Comparison of ENCODE assay signal across 8 cellular contexts in genomic region chr16:228917-229730, GRCh38. TPM values are rescaled to one million over a fixed set of nuclear protein-coding genes. Genes with fewer than 3 reads are reported as not detected.
A peak's percentile ranks its signal among the peaks of the same experiment; 100 is the strongest.
DNase-seq lines count a peak whose midpoint lies in the region; ATAC-seq lines count a peak whose summit lies in the region.

Gene LUC7L (minus strand): TSS chr16:229449. CDS start chr16:229339, 110 bp downstream.

- H3K36me3 Mint-ChIP-seq in naive B cell: no peaks in the 10 kb centered on the region
- peaks cover 14% of the 10 kb centered on the region for H3K36me3 Mint-ChIP-seq in stimulated activated memory B cell treated with anti-CD40 and anti-IgM and Interleukin-4, amounts not matched to agents 10 μg/mL and 1 μg/mL and 100 μg/mL, for 72 hours

- peaks cover 24% of the 10 kb centered on the region for H4K20me1 ChIP-seq in Karpas-422 (ENCODE audit: insufficient read depth, low read depth, low read length)

- peak within 1 kb of the TSS; percentile 80 to 95 (median 90) for H3K4me3 Mint-ChIP-seq in naive B cell
- peak within 1 kb of the TSS; percentile 90 for H3K4me3 Mint-ChIP-seq in stimulated activated memory B cell treated with anti-CD40 and anti-IgM and Interleukin-4, amounts not matched to agents 10 μg/mL and 1 μg/mL and 100 μg/mL, for 72 hours

- peak within 1 kb of the TSS; percentile 97 for H3K4me2 ChIP-seq in Karpas-422 (ENCODE audit: low read depth, low read length, poor library complexity, severe bottlenecking)

- no peaks in the 10 kb centered on the region for H3K9me3 Mint-ChIP-seq in naive B cell
- no peaks in the 10 kb centered on the region for H3K9me3 Mint-ChIP-seq in stimulated activated memory B cell treated with anti-CD40 and anti-IgM and Interleukin-4, amounts not matched to agents 10 μg/mL and 1 μg/mL and 100 μg/mL, for 72 hours

- peak within 1 kb of the TSS; percentile 92 to 98 (median 93) for H3K27ac Mint-ChIP-seq in naive B cell
- peak within 1 kb of the TSS; percentile 93 for H3K27ac Mint-ChIP-seq in stimulated activated memory B cell treated with anti-CD40 and anti-IgM and Interleukin-4, amounts not matched to agents 10 μg/mL and 1 μg/mL and 100 μg/mL, for 72 hours

- peak within 1 kb of the TSS; percentile 14; the same call in 1 of the 2 replicates for H2AFZ ChIP-seq in Karpas-422 (ENCODE audit: low read length)

- H3K4me1 Mint-ChIP-seq in naive B cell: peaks cover 13 to 24% (median 23%) of the 10 kb centered on the region in 3 donors
- H3K4me1 Mint-ChIP-seq in stimulated activated memory B cell treated with anti-CD40 and anti-IgM and Interleukin-4, amounts not matched to agents 10 μg/mL and 1 μg/mL and 100 μg/mL, for 72 hours: peaks cover 30% of the 10 kb centered on the region

- peaks cover 29% of the 10 kb centered on the region for H3K36me3 ChIP-seq in Karpas-422 (ENCODE audit: insufficient read depth, low read length)

- ATAC-seq in GM21786 (IDR thresholded peaks at IDR 0.05; ENCODE audit: unreplicated experiment) (peak; percentile 81), naive B cell (ENCODE audit: low read depth in 2 of 2) (peak; percentile 89 to 90)
- peak; percentile 96 for ATAC-seq in stimulated activated memory B cell treated with anti-CD40 and anti-IgM and Interleukin-4, amounts not matched to agents 10 μg/mL and 1 μg/mL and 100 μg/mL, for 72 hours

- H3K4me1 ChIP-seq in Karpas-422 (ENCODE audit: low read length): peaks cover 24% of the 10 kb centered on the region

- no peaks in the 10 kb centered on the region for H3K9me2 ChIP-seq in Karpas-422 (replicated peaks; ENCODE audit: insufficient read depth, low read length)

- DNase-seq in DMS79 (lab: John Stamatoyannopoulos, UW) (peak; percentile 75), Karpas-422 (peak; percentile 95), RPMI8226 (peak; percentile 93), fibroblast of gingiva (ENCODE audit: low read depth) (peak; percentile 80), naive B cell (peak; percentile 89)
- peak; percentile 68 to 76 for DNase-seq in activated T-helper 1 cell treated with anti-CD3 and anti-CD28 coated beads, Interleukin-2, amount 50 U/mL, for 16 hours (ENCODE audit: low read depth in 1 of 2, low spot score in 1 of 2)

- peak within 1 kb of the TSS; percentile 95 for H3K4me3 ChIP-seq in Karpas-422 (ENCODE audit: low read length)

- H3K79me2 ChIP-seq in Karpas-422 (ENCODE audit: low read length): peaks cover 43% of the 10 kb centered on the region

- no peaks in the 10 kb centered on the region for H3K9me3 ChIP-seq in Karpas-422 (ENCODE audit: low read length)

- H3K27me3 Mint-ChIP-seq in naive B cell: no peaks in the 10 kb centered on the region
- no peaks in the 10 kb centered on the region for H3K27me3 Mint-ChIP-seq in stimulated activated memory B cell treated with anti-CD40 and anti-IgM and Interleukin-4, amounts not matched to agents 10 μg/mL and 1 μg/mL and 100 μg/mL, for 72 hours

- no peaks in the 10 kb centered on the region for H3K27me3 ChIP-seq in Karpas-422 (ENCODE audit: low read length)

- peak within 1 kb of the TSS; percentile 52 for H3K27ac ChIP-seq in Karpas-422 (ENCODE audit: low read length)

- peak within 1 kb of the TSS; percentile 94 for H3K9ac ChIP-seq in Karpas-422 (ENCODE audit: low read length)

RNA-seq across cellular contexts. Expression of gene LUC7L, which starts in this region (rescaled TPM):
- total RNA-seq in Karpas-422 (2014; rRNA removed; shearing (Covaris generic); ENCODE audit: low replicate concordance): 85.6 and 110 TPM in 2 replicates
- polyA plus RNA-seq in naive B cell (ENCODE audit: low read depth in 6 of 6): 10 to 100 TPM in 5 of 6 donors, 1 to 10 TPM in 1; 9.6 to 20.4 (median 12.8) TPM

Comparison
In these comparisons a context has a peak if more than half of its experiments do, and no peak if none do; other contexts are left out.
1. Peak in every context shown above with its lines: DNase-seq, ATAC-seq, H3K4me3 ChIP-seq and H3K27ac ChIP-seq.